Comparison of ENCODE assay signal across 22 cellular contexts in the genomic region with DNA sequence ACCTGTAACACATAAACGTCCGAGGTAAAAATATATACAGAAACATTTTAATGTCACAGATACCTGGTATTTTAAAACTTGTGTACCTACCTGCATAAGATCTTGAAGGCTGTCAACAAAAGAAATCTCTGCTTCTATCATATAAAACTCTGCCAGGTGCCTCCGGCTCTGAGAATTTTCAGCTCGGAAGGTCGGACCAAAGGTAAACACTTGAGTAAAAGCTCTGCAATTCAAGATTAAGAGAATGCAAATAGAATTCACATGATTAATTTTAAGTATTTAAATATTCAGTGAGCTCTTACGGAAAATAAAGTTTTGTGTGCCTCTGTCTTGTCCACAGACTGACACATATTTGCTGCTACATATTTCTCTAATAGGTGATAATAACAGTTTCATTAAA.
DNase-seq lines count a peak whose midpoint lies in the region; ATAC-seq and TF ChIP-seq lines count a peak whose summit lies in the region.
"Had no signal": no experiment of that assay in that cellular context is flagged by ENCODE, and none has a peak within 500 bp of the region (broad histone marks: within the 10 kb centered on the region; RNA-seq: fewer than 3 reads in every experiment).

No MANE protein-coding gene starts in this region.

- no CpG with 5 or more reads among the region's 6 CpGs for WGBS in mesendoderm (ENCODE audit: extremely low coverage, insufficient coverage, low lambda C conversion rate)

- no peak overlapping the region for H4K8ac ChIP-seq in mesendoderm (ENCODE audit: low read depth, low read length)

- H3K36me3 ChIP-seq in left lung (no peaks in the 10 kb centered on the region), mesendoderm (ENCODE audit: control insufficient read depth, insufficient read depth, low read length) (no peaks in the 10 kb centered on the region), upper lobe of right lung (no peaks in the 10 kb centered on the region)

- no peaks in the 10 kb centered on the region for H3K79me1 ChIP-seq in mesendoderm (ENCODE audit: low read length)

- TF ChIP-seq CTCF in left lung (IDR thresholded peaks at IDR 0.05) (no peak), upper lobe of right lung (IDR thresholded peaks at IDR 0.05) (no peak)

- ATAC-seq in left lung (peak; percentile 78), upper lobe of right lung (peak; percentile 48), GM21390 (IDR thresholded peaks at IDR 0.05; ENCODE audit: unreplicated experiment) (no peak)

- H2BK5ac ChIP-seq in mesendoderm (ENCODE audit: low read length): no peak overlapping the region

- H2AK5ac ChIP-seq in mesendoderm (ENCODE audit: low read length): no peak overlapping the region

- H3K9ac ChIP-seq in mesendoderm (ENCODE audit: low read length): no peak overlapping the region
- H3K9ac ChIP-seq: BLaER1 had no signal

- no peak overlapping the region for H4K5ac ChIP-seq in mesendoderm (ENCODE audit: low read length)

- no peak overlapping the region for H3K4ac ChIP-seq in mesendoderm (ENCODE audit: low read depth, low read length)

- H3K18ac ChIP-seq in mesendoderm (ENCODE audit: low read length): no peak overlapping the region

- no peak overlapping the region for H3K23ac ChIP-seq in mesendoderm (ENCODE audit: low read length)

- no peak overlapping the region for H3K4me3 ChIP-seq in left lung
- H3K4me3 ChIP-seq in mesendoderm (ENCODE audit: low read length): no peak overlapping the region
- no peak overlapping the region for H3K4me3 ChIP-seq in upper lobe of right lung
- H3K4me3 ChIP-seq: BLaER1 had no signal

- DNase-seq in left lung (no peak), mesendoderm (no peak), upper lobe of right lung (no peak), GM03348 (ENCODE audit: low spot score) (no peak), mesenteric fat pad (ENCODE audit: low spot score) (no peak)
- DNase-seq: 8988T; ACHN; BE2C; C1 segment of cervical spinal cord; CD4-positive, alpha-beta memory T cell; CD4-positive, CD25-positive, alpha-beta regulatory T cell; CD8-positive, alpha-beta memory T cell; COR-L47; DMS 273 treated with DMSO at 0.1 percent for 48 hours; DMS153; DMS53; DMS79; DND-41; EL; GDM1 had no signal

- no peak overlapping the region for H3K4me2 ChIP-seq in mesendoderm (ENCODE audit: low read length)
- H3K4me2 ChIP-seq: BLaER1 had no signal

- H3K56ac ChIP-seq in mesendoderm (ENCODE audit: low read length): no peak overlapping the region

- no peaks in the 10 kb centered on the region for H3K27me3 ChIP-seq in left lung
- H3K27me3 ChIP-seq in mesendoderm (ENCODE audit: insufficient read depth, low read length, poor library complexity): no peaks in the 10 kb centered on the region
- H3K27me3 ChIP-seq in upper lobe of right lung: no peaks in the 10 kb centered on the region
- H3K27me3 ChIP-seq: BE2C, BLaER1 had no signal

- peak overlapping the region; percentile 67 for H2BK120ac ChIP-seq in mesendoderm (ENCODE audit: low read depth, low read length)

- peaks cover 0 to 4% of the 10 kb centered on the region in 2 donors for H3K4me1 ChIP-seq in left lung
- H3K4me1 ChIP-seq in mesendoderm (ENCODE audit: control insufficient read depth, low read depth, low read length): no peaks in the 10 kb centered on the region
- no peaks in the 10 kb centered on the region for H3K4me1 ChIP-seq in upper lobe of right lung
- H3K4me1 ChIP-seq: BE2C, BLaER1 had no signal

- no peaks in the 10 kb centered on the region for H3K79me2 ChIP-seq in mesendoderm (ENCODE audit: control insufficient read depth, insufficient read depth, low read length)

- intact Hi-C loops in left lung (cut with DNase I): no loop called here
- intact Hi-C loops in upper lobe of right lung (cut with DNase I): no loop called here

- no peaks in the 10 kb centered on the region for H3K9me3 ChIP-seq in left lung
- no peaks in the 10 kb centered on the region for H3K9me3 ChIP-seq in upper lobe of right lung
- H3K9me3 ChIP-seq: BE2C, BLaER1 had no signal

- peak overlapping the region; percentile 74 for H2BK15ac ChIP-seq in mesendoderm (replicated peaks; ENCODE audit: low read depth)

- peak overlapping the region in 1 of 2 donors; percentile 71 for H3K27ac ChIP-seq in left lung
- H3K27ac ChIP-seq in mesendoderm (ENCODE audit: low read depth, low read length): no peak overlapping the region
- H3K27ac ChIP-seq in upper lobe of right lung: no peak overlapping the region
- H3K27ac ChIP-seq: BLaER1 had no signal
